16 cellular contexts compared by ENCODE assay signal in the genomic region with DNA sequence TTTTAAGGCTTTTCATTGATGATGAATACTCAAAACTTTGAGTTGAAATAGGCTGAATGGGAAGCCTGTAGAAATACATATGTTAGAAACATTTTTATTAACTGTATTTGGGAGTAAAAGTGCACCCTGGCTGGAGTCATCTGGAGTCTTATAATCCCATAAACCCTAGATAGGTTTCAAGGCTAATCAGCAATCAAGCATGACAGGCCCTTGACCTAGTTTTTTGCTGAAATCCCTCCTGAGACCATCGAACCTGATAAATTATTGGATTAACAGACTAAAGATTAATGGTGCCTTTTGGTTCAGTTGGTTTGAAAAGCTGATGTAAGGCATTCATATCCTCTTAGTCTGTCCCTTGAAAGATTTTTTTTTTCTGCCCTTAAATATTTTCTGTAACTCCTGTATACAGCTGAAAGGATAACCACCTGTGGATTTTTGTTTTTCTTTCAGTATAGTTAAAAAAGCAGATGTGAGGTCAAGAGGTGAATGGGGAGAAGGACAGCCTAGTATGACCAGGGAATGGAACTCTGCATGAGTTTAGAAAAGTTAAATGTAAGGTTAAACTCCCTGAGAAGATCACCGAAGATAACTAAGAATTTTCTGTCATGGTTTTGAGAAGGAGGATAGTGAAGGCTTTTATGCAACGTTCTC.
"Had no signal": no experiment of that assay in that cellular context is flagged by ENCODE, and none has a peak within 500 bp of the region (broad histone marks: within the 10 kb centered on the region; RNA-seq: fewer than 3 reads in every experiment).

No MANE protein-coding gene starts in this region.

- H3K4me3 Mint-ChIP-seq: activated CD4-positive, alpha-beta memory T cell treated with anti-CD3 and anti-CD28 coated beads, Interleukin-2, amount 10 ng/mL, durations not matched to agents 7 days and 5 days; activated CD8-positive, alpha-beta memory T cell treated with anti-CD3 and anti-CD28 coated beads, Interleukin-2, amount 10 ng/mL, durations not matched to agents 7 days and 5 days; activated naive CD8-positive, alpha-beta T cell; immature natural killer cell; stimulated activated naive B cell treated with anti-CD40 and anti-IgM and Interleukin-4, amounts not matched to agents 10 μg/mL and 1 μg/mL and 100 μg/mL, for 72 hours had no signal

- H3K4me1 ChIP-seq: esophagus squamous epithelium, heart right ventricle, left ventricle myocardium inferior, upper lobe of left lung had no signal

- H3K27ac ChIP-seq: esophagus squamous epithelium, heart right ventricle, left ventricle myocardium inferior, thoracic aorta, upper lobe of left lung had no signal

- H3K9me3 ChIP-seq: esophagus squamous epithelium, heart right ventricle, left ventricle myocardium inferior, thoracic aorta, upper lobe of left lung had no signal

- H3K27ac Mint-ChIP-seq: activated CD4-positive, alpha-beta memory T cell treated with anti-CD3 and anti-CD28 coated beads, Interleukin-2, amount 10 ng/mL, durations not matched to agents 7 days and 5 days; activated CD8-positive, alpha-beta memory T cell treated with anti-CD3 and anti-CD28 coated beads, Interleukin-2, amount 10 ng/mL, durations not matched to agents 7 days and 5 days; activated naive CD8-positive, alpha-beta T cell; immature natural killer cell; progenitor cell of endocrine pancreas; stimulated activated naive B cell treated with anti-CD40 and anti-IgM and Interleukin-4, amounts not matched to agents 10 μg/mL and 1 μg/mL and 100 μg/mL, for 72 hours had no signal

- H3K27me3 Mint-ChIP-seq: activated CD4-positive, alpha-beta memory T cell treated with anti-CD3 and anti-CD28 coated beads, Interleukin-2, amount 10 ng/mL, durations not matched to agents 7 days and 5 days; progenitor cell of endocrine pancreas had no signal

- DNase-seq: activated CD4-positive, alpha-beta memory T cell treated with anti-CD3 and anti-CD28 coated beads, Interleukin-2, amount 10 ng/mL, durations not matched to agents 7 days and 5 days; activated CD4-positive, alpha-beta T cell treated with anti-CD3 and anti-CD28 coated beads for 48 hours; activated CD4-positive, CD25-positive, alpha-beta regulatory T cell; activated CD8-positive, alpha-beta memory T cell treated with anti-CD3 and anti-CD28 coated beads, Interleukin-2, amount 10 ng/mL, durations not matched to agents 7 days and 5 days; cerebellar nuclear complex; effector CD4-positive, alpha-beta T cell; esophagus squamous epithelium; heart right ventricle; immature natural killer cell; kidney glomerular epithelial cell; left ventricle myocardium inferior; stimulated activated naive B cell treated with anti-CD40 and anti-IgM and Interleukin-4, amounts not matched to agents 10 μg/mL and 1 μg/mL and 100 μg/mL, for 72 hours; upper lobe of left lung had no signal

- ATAC-seq: activated CD8-positive, alpha-beta memory T cell treated with anti-CD3 and anti-CD28 coated beads, Interleukin-2, amount 10 ng/mL, durations not matched to agents 7 days and 5 days; heart right ventricle; stimulated activated naive B cell treated with anti-CD40 and anti-IgM and Interleukin-4, amounts not matched to agents 10 μg/mL and 1 μg/mL and 100 μg/mL, for 72 hours had no signal

- H3K9me3 Mint-ChIP-seq: activated CD4-positive, alpha-beta memory T cell treated with anti-CD3 and anti-CD28 coated beads, Interleukin-2, amount 10 ng/mL, durations not matched to agents 7 days and 5 days; stimulated activated naive B cell treated with anti-CD40 and anti-IgM and Interleukin-4, amounts not matched to agents 10 μg/mL and 1 μg/mL and 100 μg/mL, for 72 hours had no signal

- H3K36me3 Mint-ChIP-seq: activated CD8-positive, alpha-beta memory T cell treated with anti-CD3 and anti-CD28 coated beads, Interleukin-2, amount 10 ng/mL, durations not matched to agents 7 days and 5 days; activated naive CD8-positive, alpha-beta T cell; immature natural killer cell; stimulated activated naive B cell treated with anti-CD40 and anti-IgM and Interleukin-4, amounts not matched to agents 10 μg/mL and 1 μg/mL and 100 μg/mL, for 72 hours had no signal

- H3K4me3 ChIP-seq: esophagus squamous epithelium, heart right ventricle, left ventricle myocardium inferior, thoracic aorta, upper lobe of left lung had no signal

- H3K36me3 ChIP-seq: esophagus squamous epithelium, heart right ventricle, left ventricle myocardium inferior, thoracic aorta, upper lobe of left lung had no signal

- H3K27me3 ChIP-seq: esophagus squamous epithelium, heart right ventricle, upper lobe of left lung had no signal

- H3K4me1 Mint-ChIP-seq: activated CD4-positive, alpha-beta memory T cell treated with anti-CD3 and anti-CD28 coated beads, Interleukin-2, amount 10 ng/mL, durations not matched to agents 7 days and 5 days; activated CD8-positive, alpha-beta memory T cell treated with anti-CD3 and anti-CD28 coated beads, Interleukin-2, amount 10 ng/mL, durations not matched to agents 7 days and 5 days; immature natural killer cell; stimulated activated naive B cell treated with anti-CD40 and anti-IgM and Interleukin-4, amounts not matched to agents 10 μg/mL and 1 μg/mL and 100 μg/mL, for 72 hours had no signal
